Comparison of ENCODE assay signal across 10 cellular contexts in genomic region chr11:46362146-46363030, GRCh38. TPM values are rescaled to one million over a fixed set of nuclear protein-coding genes. Genes with fewer than 3 reads are reported as not detected.
A peak's percentile ranks its signal among the peaks of the same experiment; 100 is the strongest.
DNase-seq lines count a peak whose midpoint lies in the region; ATAC-seq and TF ChIP-seq lines count a peak whose summit lies in the region.
"Had no signal": no experiment of that assay in that cellular context is flagged by ENCODE, and none has a peak within 500 bp of the region (broad histone marks: within the 10 kb centered on the region; RNA-seq: fewer than 3 reads in every experiment).

No MANE protein-coding gene starts in this region.

- peak overlapping the region; percentile 84 for H3K27ac Mint-ChIP-seq in activated CD4-positive, alpha-beta memory T cell treated with anti-CD3 and anti-CD28 coated beads for 36 hours

- H3K36me3 Mint-ChIP-seq in activated CD4-positive, alpha-beta memory T cell treated with anti-CD3 and anti-CD28 coated beads for 36 hours = no peaks in the 10 kb centered on the region

- DNase-seq in activated CD4-positive, alpha-beta memory T cell treated with anti-CD3 and anti-CD28 coated beads for 36 hours = no peak
- DNase-seq in heart right ventricle (peak in 1 of 2 donors; percentile 40), LoVo (ENCODE audit: low spot score) (no peak), NCI-H128 (lab: John Stamatoyannopoulos, UW; ENCODE audit: unreplicated experiment) (no peak)
- no peak for DNase-seq in stimulated activated CD4-positive, alpha-beta T cell treated with anti-CD3 and anti-CD28 coated beads, Interleukin-2, amount 100 ng/mL, for 48 hours
- DNase-seq: stimulated activated CD4-positive, alpha-beta T cell treated with anti-CD3 and anti-CD28 coated beads, Interleukin-12 subunit alpha, Interleukin-12 subunit beta, amount 100 ng/mL, for 4 hours; T-helper 9 cell had no signal

- peak; percentile 5 for ATAC-seq in GM18909 (IDR thresholded peaks at IDR 0.05; ENCODE audit: poor library complexity, unreplicated experiment)
- peak in 6 of 8 donors; percentile 1 to 18 (median 6) for ATAC-seq in heart right ventricle
- ATAC-seq in HG03354 (IDR thresholded peaks at IDR 0.05; ENCODE audit: poor library complexity, severe bottlenecking, unreplicated experiment) = no peak

- POLR2A ChIA-PET in activated CD4-positive, alpha-beta memory T cell treated with anti-CD3 and anti-CD28 coated beads for 36 hours (lab: Charles Lee) = interaction anchor here (0.6 to 2.2 kb wide), 2 partner anchors 14 to 228 kb away, joined by 3 to 15 read pairs; partner anchors contain the start of gene DGKZ

- CTCF ChIA-PET in activated CD4-positive, alpha-beta memory T cell treated with anti-CD3 and anti-CD28 coated beads for 36 hours (lab: Charles Lee) = interaction anchor here (1.3 to 17.2 kb wide), 4 partner anchors 15 to 125 kb away, joined by 3 to 346 read pairs (median 8); partner anchors contain the start of genes CHRM4 and DGKZ

- H3K36me3 ChIP-seq in heart right ventricle = peaks cover 0 to 32% (median 0%) of the 10 kb centered on the region in 9 donors

- WGBS in heart right ventricle, 2 donors = 67 to 71% methylated on average over 20 of the region's 20 CpGs

- H3K4me1 ChIP-seq in heart right ventricle = peaks cover 27 to 78% (median 63%) of the 10 kb centered on the region in 9 donors

- H3K27ac ChIP-seq in heart right ventricle = peak overlapping the region; percentile 68 to 97 (median 93)
- peak overlapping the region in 20 of 21 experiments; percentile 50 to 95 (median 80) for H3K27ac ChIP-seq in skin epidermis

- peak overlapping the region; percentile 72 for H3K4me3 Mint-ChIP-seq in activated CD4-positive, alpha-beta memory T cell treated with anti-CD3 and anti-CD28 coated beads for 36 hours

- no peaks in the 10 kb centered on the region for H3K27me3 Mint-ChIP-seq in activated CD4-positive, alpha-beta memory T cell treated with anti-CD3 and anti-CD28 coated beads for 36 hours

- no peak for TF ChIP-seq CTCF in heart right ventricle (IDR thresholded peaks at IDR 0.05)

- intact Hi-C loops in activated CD4-positive, alpha-beta memory T cell treated with anti-CD3 and anti-CD28 coated beads for 36 hours (cut with micrococcal nuclease) = no loop called here
- intact Hi-C loops in heart right ventricle (cut with DNase I) = loop anchor here in 2 of 10 donors (2.0 to 5.0 kb wide), 2 partner anchors 14 to 125 kb away; no protein-coding TSS in a partner anchor

- no peaks in the 10 kb centered on the region for H3K27me3 ChIP-seq in heart right ventricle

- H3K4me1 Mint-ChIP-seq in activated CD4-positive, alpha-beta memory T cell treated with anti-CD3 and anti-CD28 coated beads for 36 hours (ENCODE audit: low read depth) = peaks cover 62% of the 10 kb centered on the region

- H3K9me3 Mint-ChIP-seq in activated CD4-positive, alpha-beta memory T cell treated with anti-CD3 and anti-CD28 coated beads for 36 hours = no peaks in the 10 kb centered on the region

- H3K4me3 ChIP-seq in heart right ventricle (peak overlapping the region in 9 of 10 donors; percentile 31 to 60 (median 57)), skin epidermis (peak overlapping the region in 6 of 7 experiments; percentile 4 to 28 (median 14))

- H3K9me3 ChIP-seq in heart right ventricle = no peaks in the 10 kb centered on the region

RNA-seq across cellular contexts. Expression of gene DGKZ, which starts 15.1 kb away (rescaled TPM):
- 10 to 100 TPM; 85.3 to 88.7 TPM for total RNA-seq in activated CD4-positive, alpha-beta memory T cell treated with anti-CD3 and anti-CD28 coated beads for 36 hours
- 10 to 100 TPM; 46.4 to 77.9 (median 60.1) TPM for total RNA-seq in heart right ventricle
- 100 to 1,000 TPM in 1 of 2 donors, 10 to 100 TPM in 1; 31.9 to 107 TPM for polyA plus RNA-seq in heart right ventricle

RNA-seq across cellular contexts. Expression of gene MDK, which starts 19.1 kb away (rescaled TPM):
- 1 to 10 TPM; 5.9 to 7.0 TPM for total RNA-seq in activated CD4-positive, alpha-beta memory T cell treated with anti-CD3 and anti-CD28 coated beads for 36 hours
- total RNA-seq in heart right ventricle = 10 to 100 TPM in 2 of 10 donors, 1 to 10 TPM in 8; 3.6 to 16.5 (median 5.3) TPM
- 1 to 10 TPM; 3.7 to 8.2 TPM for polyA plus RNA-seq in heart right ventricle

RNA-seq across cellular contexts. Expression of gene CHRM4, which starts 29.2 kb away (rescaled TPM):
- total RNA-seq in activated CD4-positive, alpha-beta memory T cell treated with anti-CD3 and anti-CD28 coated beads for 36 hours = not detected
- under 1 TPM in 2 of 10 donors, not detected in 8; 0.30 to 0.32 TPM for total RNA-seq in heart right ventricle
- under 1 TPM in 1 of 2 donors, not detected in 1; 0.03 TPM for polyA plus RNA-seq in heart right ventricle
